8 cellular contexts compared by ENCODE assay signal in genomic region chr16:50697881-50698767, GRCh38. TPM values are rescaled to one million over a fixed set of nuclear protein-coding genes. Genes with fewer than 3 reads are reported as not detected.
DNase-seq lines count a peak whose midpoint lies in the region; ATAC-seq, FAIRE-seq and TF ChIP-seq lines count a peak whose summit lies in the region.

No MANE protein-coding gene starts in this region.

- H3K4me3 Mint-ChIP-seq in T-cell (peak overlapping the region; percentile 77 to 84 (median 84)), nephron progenitor cell (no peak overlapping the region)
- peak overlapping the region; percentile 89 for H3K4me3 Mint-ChIP-seq in effector memory CD8-positive, alpha-beta T cell

- H3K36me3 Mint-ChIP-seq in T-cell: peaks cover 6% of the 10 kb centered on the region
- H3K36me3 Mint-ChIP-seq in effector memory CD8-positive, alpha-beta T cell (ENCODE audit: insufficient read depth): peaks cover 9% of the 10 kb centered on the region
- H3K36me3 Mint-ChIP-seq in nephron progenitor cell (ENCODE audit: low read depth): no peaks in the 10 kb centered on the region

- H3K27me3 Mint-ChIP-seq in T-cell: no peaks in the 10 kb centered on the region
- no peaks in the 10 kb centered on the region for H3K27me3 Mint-ChIP-seq in effector memory CD8-positive, alpha-beta T cell
- H3K27me3 Mint-ChIP-seq in nephron progenitor cell (ENCODE audit: low read depth, poor library complexity): peaks cover 19% of the 10 kb centered on the region

- no peaks in the 10 kb centered on the region for H3K9me3 Mint-ChIP-seq in T-cell
- H3K9me3 Mint-ChIP-seq in effector memory CD8-positive, alpha-beta T cell: no peaks in the 10 kb centered on the region
- H3K9me3 Mint-ChIP-seq in nephron progenitor cell: peaks cover 9% of the 10 kb centered on the region

- POLR2A ChIA-PET in T-cell (lab: Charles Lee): interaction anchor here in 1 of 2 donors (0.6 kb wide), 2 partner anchors 39 to 96 kb away, joined by 3 to 11 read pairs; no protein-coding TSS in a partner anchor

- H3K27ac Mint-ChIP-seq in T-cell (peak overlapping the region; percentile 95), nephron progenitor cell (peak overlapping the region; percentile 18)
- H3K27ac Mint-ChIP-seq in effector memory CD8-positive, alpha-beta T cell: peak overlapping the region; percentile 97

- ATAC-seq in HG02588 (IDR thresholded peaks at IDR 0.05; ENCODE audit: unreplicated experiment) (peak; percentile 41), T-cell (replicated peaks in 1 of 4) (peak; percentile 46 to 60 (median 46))
- ATAC-seq in effector memory CD8-positive, alpha-beta T cell (replicated peaks): peak; percentile 41

- peaks cover 56 to 89% (median 75%) of the 10 kb centered on the region in 3 donors for H3K4me1 Mint-ChIP-seq in T-cell
- peaks cover 59 to 71% of the 10 kb centered on the region in 2 donors for H3K4me1 Mint-ChIP-seq in effector memory CD8-positive, alpha-beta T cell (ENCODE audit: low read depth in 2 of 2)
- peaks cover 33% of the 10 kb centered on the region for H3K4me1 Mint-ChIP-seq in nephron progenitor cell

- no peak for TF ChIP-seq CTCF in nephron progenitor cell (IDR thresholded peaks at IDR 0.05)

- peak; percentile 91 for FAIRE-seq in GM18507 (lab: Jason Lieb, UNC)

- CTCF ChIA-PET in T-cell (lab: Charles Lee): interaction anchor here in 1 of 2 donors (0.6 kb wide), 1 partner anchor 411 kb away, joined by 5 read pairs; no protein-coding TSS in a partner anchor

- DNase-seq in GM18507 (ENCODE audit: extremely low spot score, insufficient read length, low read depth) (no peak), T-cell (peak in 4 of 34 experiments; percentile 11 to 34 (median 18)), nephron progenitor cell (no peak), cerebellum (ENCODE audit: low spot score) (no peak), SK-N-DZ (ENCODE audit: low spot score) (no peak), mucosa of gallbladder (ENCODE audit: low spot score) (no peak)
- peak in 1 of 3 experiments; percentile 40 for DNase-seq in effector memory CD8-positive, alpha-beta T cell

RNA-seq across cellular contexts. Expression of gene NOD2, which starts 4.7 kb away (rescaled TPM):
- total RNA-seq in T-cell (1 to 10 TPM; 2.4 to 7.6 (median 3.1) TPM), cerebellum (0.36 TPM), mucosa of gallbladder (1.5 TPM)
- 0.13 TPM in 1 of 2 replicates, not detected in the other for polyA plus RNA-seq in SK-N-DZ (2014; cell fraction: cytosol; rRNA removed)
- polyA plus RNA-seq in SK-N-DZ (2014; cell fraction: nucleus; rRNA removed): 0.07 TPM in 1 of 2 replicates, not detected in the other

RNA-seq across cellular contexts. Expression of gene SNX20, which starts 17.0 kb away (rescaled TPM):
- 10 to 100 TPM; 38.8 to 85.2 (median 69.6) TPM for total RNA-seq in T-cell
- total RNA-seq in cerebellum: not detected
- polyA plus RNA-seq in SK-N-DZ (2014; cell fraction: cytosol; rRNA removed): not detected in 2 replicates
- not detected in 2 replicates for polyA plus RNA-seq in SK-N-DZ (2014; cell fraction: nucleus; rRNA removed)
- total RNA-seq in mucosa of gallbladder: 4.2 TPM

RNA-seq across cellular contexts. Expression of gene CYLD, which starts 43.8 kb away (rescaled TPM):
- total RNA-seq in T-cell (100 to 1,000 TPM; 243 to 380 (median 294) TPM), cerebellum (43.0 TPM), mucosa of gallbladder (38.5 TPM)
- 6.8 and 11.1 TPM in 2 replicates for polyA plus RNA-seq in SK-N-DZ (2014; cell fraction: cytosol; rRNA removed)
- polyA plus RNA-seq in SK-N-DZ (2014; cell fraction: nucleus; rRNA removed): 9.7 and 10.4 TPM in 2 replicates

Comparison
In these comparisons a context has a peak if more than half of its experiments do, and no peak if none do; other contexts are left out.
1. H3K27ac Mint-ChIP-seq: peak in every context shown above with its lines; median percentile 97 in effector memory CD8-positive, alpha-beta T cell; 95 in T-cell; 18 in nephron progenitor cell.